ENCODE assay signal across 1 cellular context in genomic region chr4:165502919-165503907, GRCh38.
A peak's percentile ranks its signal among the peaks of the same experiment; 100 is the strongest.
TF ChIP-seq lines count a peak whose summit lies in the region.

No MANE protein-coding gene starts in this region.

TF ChIP-seq in HepG2, 621 proteins besides CTCF, POLR2A, EP300 and RAD21 (continued from another document and continues in another):
- TF ChIP-seq THAP8 (CRISPR knock-in tag; IDR thresholded peaks at IDR 0.05; ENCODE audit: borderline replicate concordance) (no peak), ZNF775 (CRISPR knock-in tag; IDR thresholded peaks at IDR 0.05; ENCODE audit: borderline replicate concordance) (no peak), NR3C1 (CRISPR knock-in tag; IDR thresholded peaks at IDR 0.05) (no peak), NR2F1 (CRISPR knock-in tag; IDR thresholded peaks at IDR 0.05) (peak; percentile 46 to 87; a peak in 3 of 4 replicates), ZNF773 (CRISPR knock-in tag; IDR thresholded peaks at IDR 0.05; ENCODE audit: borderline replicate concordance) (no peak), RXRB (CRISPR knock-in tag; IDR thresholded peaks at IDR 0.05; ENCODE audit: borderline replicate concordance) (peak; percentile 77), ATF5 (CRISPR knock-in tag; IDR thresholded peaks at IDR 0.05; ENCODE audit: low read depth) (no peak), MIER2 (CRISPR knock-in tag; IDR thresholded peaks at IDR 0.05) (no peak), PLRG1 (conservative IDR thresholded peaks at IDR 0.05) (no peak), FOXJ3 (CRISPR knock-in tag; IDR thresholded peaks at IDR 0.05; ENCODE audit: borderline replicate concordance) (0 out of 2 replicates have a peak, but pooled peaks have one; percentile 66), IRF2 (CRISPR knock-in tag; IDR thresholded peaks at IDR 0.05) (no peak), HOXD1 (CRISPR knock-in tag; IDR thresholded peaks at IDR 0.05) (no peak), ZGPAT (CRISPR knock-in tag; IDR thresholded peaks at IDR 0.05) (peak; percentile 62), FOXP4 (CRISPR knock-in tag; IDR thresholded peaks at IDR 0.05) (peak; percentile 48; the same call in 1 of the 2 replicates), MBNL3 (CRISPR knock-in tag; conservative IDR thresholded peaks at IDR 0.05) (no peak), SIN3B (IDR thresholded peaks at IDR 0.05; ENCODE audit: low read length) (no peak), PTBP1 (IDR thresholded peaks at IDR 0.05; ENCODE audit: low read depth, low read length, poor library complexity, severe bottlenecking) (no peak), CEBPG (CRISPR knock-in tag; IDR thresholded peaks at IDR 0.05) (peak; percentile 77), TEAD2 (CRISPR knock-in tag; IDR thresholded peaks at IDR 0.05) (no peak), NKX3-1 (CRISPR knock-in tag; IDR thresholded peaks at IDR 0.05) (no peak), RBM39 (IDR thresholded peaks at IDR 0.05; ENCODE audit: low read depth, low read length, poor library complexity, severe bottlenecking) (no peak), ATF3 (CRISPR knock-in tag; IDR thresholded peaks at IDR 0.05) (peak; percentile 87), TP53 (CRISPR knock-in tag; conservative IDR thresholded peaks at IDR 0.05) (no peak), TBX3 (IDR thresholded peaks at IDR 0.05; ENCODE audit: borderline replicate concordance) (peak; percentile 45; the same call in 1 of the 2 replicates), ZSCAN20 (CRISPR knock-in tag; IDR thresholded peaks at IDR 0.05; ENCODE audit: borderline replicate concordance) (no peak), ZNF503 (CRISPR knock-in tag; IDR thresholded peaks at IDR 0.05) (peak; percentile 50; the same call in 1 of the 2 replicates), RNF219 (CRISPR knock-in tag; IDR thresholded peaks at IDR 0.05) (no peak), ZNF12 (CRISPR knock-in tag; IDR thresholded peaks at IDR 0.05) (no peak), NR2F2 (IDR thresholded peaks at IDR 0.05; ENCODE audit: borderline replicate concordance, low read depth) (peak; percentile 54; the same call in 1 of the 2 replicates), ZNF83 (CRISPR knock-in tag; IDR thresholded peaks at IDR 0.05; ENCODE audit: borderline replicate concordance) (no peak), CREB3 (CRISPR knock-in tag; IDR thresholded peaks at IDR 0.05) (no peak), ZBTB49 (CRISPR knock-in tag; IDR thresholded peaks at IDR 0.05; ENCODE audit: borderline replicate concordance) (no peak), MXD1 (CRISPR knock-in tag; IDR thresholded peaks at IDR 0.05) (no peak), ZNF749 (CRISPR knock-in tag; IDR thresholded peaks at IDR 0.05; ENCODE audit: borderline replicate concordance) (no peak), ZNF138 (CRISPR knock-in tag; IDR thresholded peaks at IDR 0.05; ENCODE audit: low read depth) (no peak), KDM1A (CRISPR knock-in tag; IDR thresholded peaks at IDR 0.05) (no peak), SAFB2 (CRISPR knock-in tag; IDR thresholded peaks at IDR 0.05; ENCODE audit: borderline replicate concordance, low read depth) (no peak), TCF7 (IDR thresholded peaks at IDR 0.05; ENCODE audit: low read depth) (peak; percentile 50), RAD51 (IDR thresholded peaks at IDR 0.05; ENCODE audit: borderline replicate concordance) (no peak), CREB1 (IDR thresholded peaks at IDR 0.05) (peak; percentile 81), CREB1 (CRISPR knock-in tag; IDR thresholded peaks at IDR 0.05) (peak; percentile 87), THAP7 (CRISPR knock-in tag; IDR thresholded peaks at IDR 0.05) (no peak), ZNF225 (CRISPR knock-in tag; IDR thresholded peaks at IDR 0.05) (no peak), ZNF691 (CRISPR knock-in tag; IDR thresholded peaks at IDR 0.05; ENCODE audit: borderline replicate concordance, low read depth) (no peak), RFXANK (CRISPR knock-in tag; IDR thresholded peaks at IDR 0.05) (no peak), SKIL (CRISPR knock-in tag; IDR thresholded peaks at IDR 0.05; ENCODE audit: borderline replicate concordance) (no peak), NCOA1 (CRISPR knock-in tag; IDR thresholded peaks at IDR 0.05) (no peak), NCOR1 (IDR thresholded peaks at IDR 0.05; ENCODE audit: borderline replicate concordance, low read length) (peak; percentile 39; the same call in 1 of the 2 replicates), ZSCAN25 (CRISPR knock-in tag; IDR thresholded peaks at IDR 0.05) (no peak), ZMYM3 (CRISPR knock-in tag; IDR thresholded peaks at IDR 0.05) (no peak), KDM5B (CRISPR knock-in tag; IDR thresholded peaks at IDR 0.05; ENCODE audit: borderline replicate concordance) (no peak), HMG20A (CRISPR knock-in tag; IDR thresholded peaks at IDR 0.05; ENCODE audit: borderline replicate concordance) (peak; percentile 80; the same call in 1 of the 2 replicates), ZNF10 (CRISPR knock-in tag; IDR thresholded peaks at IDR 0.05; ENCODE audit: borderline replicate concordance, low read depth) (no peak)
